17 cellular contexts compared by ENCODE assay signal in the genomic region with DNA sequence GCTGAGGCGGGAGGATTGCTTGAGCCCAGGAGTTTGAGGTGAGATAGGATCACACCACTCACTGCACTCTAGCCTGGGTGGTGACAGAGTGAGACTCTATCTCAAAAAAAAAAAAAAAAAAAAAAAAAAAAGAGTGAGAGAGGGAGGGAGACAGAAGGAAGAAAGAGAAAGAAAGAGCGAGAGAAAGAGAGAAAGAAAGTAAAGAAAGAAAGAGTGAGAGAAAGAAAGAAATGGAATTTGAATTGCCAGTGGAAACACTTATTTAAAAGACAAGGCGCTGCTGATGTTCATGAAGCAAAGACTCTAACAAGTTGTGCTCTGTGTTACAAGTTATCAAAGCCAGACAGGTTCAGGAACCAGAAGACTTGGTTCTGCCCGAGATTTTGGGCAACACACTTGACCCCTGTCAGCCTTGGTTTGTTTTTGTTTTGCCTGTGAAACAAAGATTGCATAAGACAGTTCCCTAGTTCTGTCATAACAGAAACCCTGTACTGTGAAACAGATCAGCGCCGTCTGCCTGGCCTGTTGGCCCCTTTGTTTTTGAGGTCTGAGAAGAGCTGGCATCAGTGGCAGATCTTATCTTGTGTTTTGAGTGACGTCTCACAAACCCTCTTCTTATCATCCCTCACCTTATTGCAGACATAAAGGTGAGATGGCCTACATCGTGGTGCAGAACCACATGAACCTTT. TPM values are rescaled to one million over a fixed set of nuclear protein-coding genes. Genes with fewer than 3 reads are reported as not detected.
A peak's percentile ranks its signal among the peaks of the same experiment; 100 is the strongest.
DNase-seq lines count a peak whose midpoint lies in the region; ATAC-seq and TF ChIP-seq lines count a peak whose summit lies in the region.
"Had no signal": no experiment of that assay in that cellular context is flagged by ENCODE, and none has a peak within 500 bp of the region (broad histone marks: within the 10 kb centered on the region; RNA-seq: fewer than 3 reads in every experiment).

No MANE protein-coding gene starts in this region.

- H3K4me3 ChIP-seq in upper lobe of right lung: no peak overlapping the region
- H3K4me3 ChIP-seq: MG63, SK-N-MC, testis had no signal

- H3K4me1 ChIP-seq in upper lobe of right lung: peaks cover 12% of the 10 kb centered on the region

- intact Hi-C loops in upper lobe of right lung (cut with DNase I): no loop called here

- no peak for ATAC-seq in activated naive CD8-positive, alpha-beta T cell treated with anti-CD3 and anti-CD28 coated beads, Interleukin-2, amount 50 U/mL, for 24 hours
- ATAC-seq in natural killer cell treated with Interleukin-12 subunit alpha and Interleukin-12 subunit beta and Interleukin-15 and Interleukin-18, amount 100 ng/mL, for 72 hours: peak in 1 of 2 donors; percentile 29
- no peak for ATAC-seq in upper lobe of right lung
- ATAC-seq: naive thymus-derived CD4-positive, alpha-beta T cell had no signal

- peak overlapping the region; percentile 25 for H3K27ac Mint-ChIP-seq in activated naive CD8-positive, alpha-beta T cell treated with anti-CD3 and anti-CD28 coated beads for 36 hours
- H3K27ac Mint-ChIP-seq in activated naive CD8-positive, alpha-beta T cell treated with anti-CD3 and anti-CD28 coated beads, Interleukin-2, amount 50 U/mL, for 24 hours: no peak overlapping the region
- peak overlapping the region; percentile 23 to 51 for H3K27ac Mint-ChIP-seq in natural killer cell treated with Interleukin-12 subunit alpha and Interleukin-12 subunit beta and Interleukin-15 and Interleukin-18, amount 100 ng/mL, for 72 hours
- H3K27ac Mint-ChIP-seq: brain; CD4-positive, alpha-beta T cell had no signal

- H3K27ac ChIP-seq in upper lobe of right lung: peak overlapping the region; percentile 30
- H3K27ac ChIP-seq: SK-N-MC, testis had no signal

- peaks cover 40% of the 10 kb centered on the region for H3K36me3 Mint-ChIP-seq in activated naive CD8-positive, alpha-beta T cell treated with anti-CD3 and anti-CD28 coated beads for 36 hours
- H3K36me3 Mint-ChIP-seq in activated naive CD8-positive, alpha-beta T cell treated with anti-CD3 and anti-CD28 coated beads, Interleukin-2, amount 50 U/mL, for 24 hours (ENCODE audit: low read depth): peaks cover 62% of the 10 kb centered on the region
- H3K36me3 Mint-ChIP-seq in natural killer cell treated with Interleukin-12 subunit alpha and Interleukin-12 subunit beta and Interleukin-15 and Interleukin-18, amount 100 ng/mL, for 72 hours: peaks cover 40% of the 10 kb centered on the region

- no peak overlapping the region for H3K4me3 Mint-ChIP-seq in activated naive CD8-positive, alpha-beta T cell treated with anti-CD3 and anti-CD28 coated beads for 36 hours
- H3K4me3 Mint-ChIP-seq in activated naive CD8-positive, alpha-beta T cell treated with anti-CD3 and anti-CD28 coated beads, Interleukin-2, amount 50 U/mL, for 24 hours: no peak overlapping the region
- H3K4me3 Mint-ChIP-seq in natural killer cell treated with Interleukin-12 subunit alpha and Interleukin-12 subunit beta and Interleukin-15 and Interleukin-18, amount 100 ng/mL, for 72 hours: no peak overlapping the region
- H3K4me3 Mint-ChIP-seq: brain; CD4-positive, alpha-beta T cell; naive thymus-derived CD4-positive, alpha-beta T cell had no signal

- TF ChIP-seq CTCF in upper lobe of right lung (IDR thresholded peaks at IDR 0.05): no peak

- no peaks in the 10 kb centered on the region for H3K4me1 Mint-ChIP-seq in activated naive CD8-positive, alpha-beta T cell treated with anti-CD3 and anti-CD28 coated beads for 36 hours
- no peaks in the 10 kb centered on the region for H3K4me1 Mint-ChIP-seq in activated naive CD8-positive, alpha-beta T cell treated with anti-CD3 and anti-CD28 coated beads, Interleukin-2, amount 50 U/mL, for 24 hours
- H3K4me1 Mint-ChIP-seq in natural killer cell treated with Interleukin-12 subunit alpha and Interleukin-12 subunit beta and Interleukin-15 and Interleukin-18, amount 100 ng/mL, for 72 hours (ENCODE audit: low read depth in 2 of 2): peaks cover 4 to 10% of the 10 kb centered on the region in 2 donors
- H3K4me1 Mint-ChIP-seq: brain; naive thymus-derived CD4-positive, alpha-beta T cell had no signal

- no peaks in the 10 kb centered on the region for H3K9me3 ChIP-seq in upper lobe of right lung
- H3K9me3 ChIP-seq: MG63, testis had no signal

- no peaks in the 10 kb centered on the region for H3K27me3 Mint-ChIP-seq in activated naive CD8-positive, alpha-beta T cell treated with anti-CD3 and anti-CD28 coated beads for 36 hours
- H3K27me3 Mint-ChIP-seq in activated naive CD8-positive, alpha-beta T cell treated with anti-CD3 and anti-CD28 coated beads, Interleukin-2, amount 50 U/mL, for 24 hours: no peaks in the 10 kb centered on the region
- no peaks in the 10 kb centered on the region for H3K27me3 Mint-ChIP-seq in natural killer cell treated with Interleukin-12 subunit alpha and Interleukin-12 subunit beta and Interleukin-15 and Interleukin-18, amount 100 ng/mL, for 72 hours
- H3K27me3 Mint-ChIP-seq: brain; CD4-positive, alpha-beta T cell; naive thymus-derived CD4-positive, alpha-beta T cell had no signal

- no peak for DNase-seq in activated naive CD8-positive, alpha-beta T cell treated with anti-CD3 and anti-CD28 coated beads for 36 hours
- no peak for DNase-seq in activated naive CD8-positive, alpha-beta T cell treated with anti-CD3 and anti-CD28 coated beads, Interleukin-2, amount 50 U/mL, for 24 hours
- DNase-seq in amniotic epithelial cell (ENCODE audit: low read depth) (peak; percentile 31), upper lobe of right lung (no peak), 8988T (no peak), AG20443 (ENCODE audit: low spot score) (no peak)
- DNase-seq in natural killer cell treated with Interleukin-12 subunit alpha and Interleukin-12 subunit beta and Interleukin-15 and Interleukin-18, amount 100 ng/mL, for 72 hours (ENCODE audit: low spot score): no peak
- DNase-seq: CD4-positive, alpha-beta T cell; GDM1; head of caudate nucleus; MG63; naive thymus-derived CD4-positive, alpha-beta T cell; NCI-H2171; NCI-H524; testis had no signal

- H3K36me3 ChIP-seq in upper lobe of right lung: peaks cover 94% of the 10 kb centered on the region

- no peaks in the 10 kb centered on the region for H3K27me3 ChIP-seq in upper lobe of right lung
- H3K27me3 ChIP-seq: MG63, testis had no signal

- H3K9me3 Mint-ChIP-seq in activated naive CD8-positive, alpha-beta T cell treated with anti-CD3 and anti-CD28 coated beads for 36 hours: no peaks in the 10 kb centered on the region
- no peaks in the 10 kb centered on the region for H3K9me3 Mint-ChIP-seq in activated naive CD8-positive, alpha-beta T cell treated with anti-CD3 and anti-CD28 coated beads, Interleukin-2, amount 50 U/mL, for 24 hours
- H3K9me3 Mint-ChIP-seq in natural killer cell treated with Interleukin-12 subunit alpha and Interleukin-12 subunit beta and Interleukin-15 and Interleukin-18, amount 100 ng/mL, for 72 hours: no peaks in the 10 kb centered on the region
- H3K9me3 Mint-ChIP-seq: brain; CD4-positive, alpha-beta T cell; naive thymus-derived CD4-positive, alpha-beta T cell had no signal

RNA-seq across cellular contexts. Expression of a gene that starts 55.4 kb away (rescaled TPM):
- 10 to 100 TPM; 11.7 to 13.8 TPM for total RNA-seq in activated naive CD8-positive, alpha-beta T cell treated with anti-CD3 and anti-CD28 coated beads for 36 hours
- total RNA-seq in natural killer cell treated with Interleukin-12 subunit alpha and Interleukin-12 subunit beta and Interleukin-15 and Interleukin-18, amount 100 ng/mL, for 72 hours: 10 to 100 TPM; 14.0 to 15.2 TPM
- 25.1 TPM for total RNA-seq in upper lobe of right lung
